In genomic region chr3:113485161-113485609, GRCh38 we compare ENCODE assay signal across 17 cellular contexts. TPM values are rescaled to one million over a fixed set of nuclear protein-coding genes. Genes with fewer than 3 reads are reported as not detected.
A peak's percentile ranks its signal among the peaks of the same experiment; 100 is the strongest.
DNase-seq lines count a peak whose midpoint lies in the region; ATAC-seq and TF ChIP-seq lines count a peak whose summit lies in the region.
"Had no signal": no experiment of that assay in that cellular context is flagged by ENCODE, and none has a peak within 500 bp of the region (broad histone marks: within the 10 kb centered on the region; RNA-seq: fewer than 3 reads in every experiment).

No MANE protein-coding gene starts in this region.

- H3K27ac ChIP-seq in CD4-positive, CD25-positive, alpha-beta regulatory T cell (ENCODE audit: insufficient read depth, low read length, poor library complexity, severe bottlenecking) = no peak overlapping the region
- H3K27ac ChIP-seq in lower lobe of right lung = no peak overlapping the region
- H3K27ac ChIP-seq in substantia nigra (ENCODE audit: low read depth, low read length, poor library complexity, severe bottlenecking) = no peak overlapping the region

- intact Hi-C loops in activated T-helper 1 cell treated with anti-CD3 and anti-CD28 coated beads, Interleukin-12 subunit alpha, Interleukin-12 subunit beta, Interleukin-2, Interleukin-4 antibody, amounts not matched to agents 30 ng/mL and 10 ng/mL and 1 ng/mL, durations not matched to agents 14 hours and 24 hours and 36 hours (cut with micrococcal nuclease) = no loop called here
- intact Hi-C loops in lower lobe of right lung (cut with DNase I) = no loop called here

- H3K4me3 Mint-ChIP-seq in CD4-positive, CD25-positive, alpha-beta regulatory T cell = peak overlapping the region in 2 of 4 donors; percentile 42 to 65
- H3K4me3 Mint-ChIP-seq in activated T-helper 1 cell treated with anti-CD3 and anti-CD28 coated beads, Interleukin-12 subunit alpha, Interleukin-12 subunit beta, Interleukin-2, Interleukin-4 antibody, amounts not matched to agents 30 ng/mL and 10 ng/mL and 1 ng/mL, durations not matched to agents 14 hours and 24 hours and 36 hours = no peak overlapping the region
- H3K4me3 Mint-ChIP-seq: B cell; dendritic cell treated with granulocyte-macrophage colony-stimulating factor and Interleukin-4, amounts not matched to agents 40 ng/mL and 50 ng/mL, for 4 days had no signal

- no peaks in the 10 kb centered on the region for H3K36me3 ChIP-seq in CD4-positive, CD25-positive, alpha-beta regulatory T cell (ENCODE audit: control insufficient read depth, insufficient read depth, low read length)
- H3K36me3 ChIP-seq in lower lobe of right lung = peaks cover 24% of the 10 kb centered on the region

- TF ChIP-seq POLR2A in erythroblast (IDR thresholded peaks at IDR 0.05; ENCODE audit: low read length) = no peak

- H3K27me3 ChIP-seq in CD4-positive, CD25-positive, alpha-beta regulatory T cell (ENCODE audit: control insufficient read depth, insufficient read depth, low read length) = no peaks in the 10 kb centered on the region
- no peaks in the 10 kb centered on the region for H3K27me3 ChIP-seq in lower lobe of right lung (ENCODE audit: low read depth)

- peaks cover 18% of the 10 kb centered on the region for H3K36me3 Mint-ChIP-seq in CD4-positive, CD25-positive, alpha-beta regulatory T cell
- peaks cover 16% of the 10 kb centered on the region for H3K36me3 Mint-ChIP-seq in activated T-helper 1 cell treated with anti-CD3 and anti-CD28 coated beads, Interleukin-12 subunit alpha, Interleukin-12 subunit beta, Interleukin-2, Interleukin-4 antibody, amounts not matched to agents 30 ng/mL and 10 ng/mL and 1 ng/mL, durations not matched to agents 14 hours and 24 hours and 36 hours (ENCODE audit: low read depth)

- TF ChIP-seq CTCF in lower lobe of right lung (IDR thresholded peaks at IDR 0.05) = no peak

- ATAC-seq in CD4-positive, CD25-positive, alpha-beta regulatory T cell (ENCODE audit: low read depth in 2 of 2) = peak in 1 of 2 donors; percentile 39
- ATAC-seq in lower lobe of right lung = peak; percentile 61 to 78
- no peak for ATAC-seq in HG03378 (IDR thresholded peaks at IDR 0.05; ENCODE audit: unreplicated experiment)
- ATAC-seq: activated CD4-positive, CD25-positive, alpha-beta regulatory T cell treated with anti-CD3 and anti-CD28 coated beads, Interleukin-2, amount 50 U/mL, for 24 hours; GM12878; SK-N-SH treated with all-trans-retinoic acid at 6 μM for 48 hours had no signal

- peaks cover 0 to 11% (median 2%) of the 10 kb centered on the region in 7 donors for H3K9me3 Mint-ChIP-seq in CD4-positive, CD25-positive, alpha-beta regulatory T cell
- H3K9me3 Mint-ChIP-seq in activated T-helper 1 cell treated with anti-CD3 and anti-CD28 coated beads, Interleukin-12 subunit alpha, Interleukin-12 subunit beta, Interleukin-2, Interleukin-4 antibody, amounts not matched to agents 30 ng/mL and 10 ng/mL and 1 ng/mL, durations not matched to agents 14 hours and 24 hours and 36 hours = peaks cover 13% of the 10 kb centered on the region

- peak overlapping the region; percentile 79 to 86 (median 84) for H3K27ac Mint-ChIP-seq in CD4-positive, CD25-positive, alpha-beta regulatory T cell
- H3K27ac Mint-ChIP-seq in activated T-helper 1 cell treated with anti-CD3 and anti-CD28 coated beads, Interleukin-12 subunit alpha, Interleukin-12 subunit beta, Interleukin-2, Interleukin-4 antibody, amounts not matched to agents 30 ng/mL and 10 ng/mL and 1 ng/mL, durations not matched to agents 14 hours and 24 hours and 36 hours = peak overlapping the region; percentile 3
- H3K27ac Mint-ChIP-seq: B cell; dendritic cell treated with granulocyte-macrophage colony-stimulating factor and Interleukin-4, amounts not matched to agents 40 ng/mL and 50 ng/mL, for 4 days had no signal

- DNase-seq in CD4-positive, CD25-positive, alpha-beta regulatory T cell = peak in 2 of 3 donors; percentile 44 to 59
- DNase-seq in ELF-1 (ENCODE audit: low read depth, low spot score) = peak; percentile 67
- DNase-seq in activated T-helper 1 cell treated with anti-CD3 and anti-CD28 coated beads, Interleukin-12 subunit alpha, Interleukin-12 subunit beta, Interleukin-2, Interleukin-4 antibody, amounts not matched to agents 30 ng/mL and 10 ng/mL and 1 ng/mL, durations not matched to agents 14 hours and 24 hours and 36 hours (ENCODE audit: low spot score) = peak; percentile 4
- DNase-seq in lower lobe of right lung = peak; percentile 64
- DNase-seq in substantia nigra (lab: John Stamatoyannopoulos, UW) = no peak
- no peak for DNase-seq in midbrain (lab: John Stamatoyannopoulos, UW)
- no peak for DNase-seq in erythroblast (lab: John Stamatoyannopoulos, UW)
- DNase-seq: amygdala; NCI-H1105; NCI-H2227 treated with DMSO at 0.1 percent for 48 hours; stimulated activated CD4-positive, alpha-beta T cell treated with anti-CD3 and anti-CD28 coated beads, Interleukin-12 subunit alpha, Interleukin-12 subunit beta, amount 100 ng/mL, for 4 hours had no signal

- H3K9me3 ChIP-seq in CD4-positive, CD25-positive, alpha-beta regulatory T cell (ENCODE audit: control insufficient read depth in 2 of 2, low read length in 2 of 2) = no peaks in the 10 kb centered on the region
- no peaks in the 10 kb centered on the region for H3K9me3 ChIP-seq in lower lobe of right lung

- H3K4me1 ChIP-seq in CD4-positive, CD25-positive, alpha-beta regulatory T cell (ENCODE audit: control insufficient read depth, insufficient read depth, low read length, poor library complexity, severe bottlenecking) = peaks cover 10% of the 10 kb centered on the region
- H3K4me1 ChIP-seq in lower lobe of right lung = no peaks in the 10 kb centered on the region

- H3K4me1 Mint-ChIP-seq in CD4-positive, CD25-positive, alpha-beta regulatory T cell = peaks cover 9 to 25% (median 12%) of the 10 kb centered on the region in 4 donors
- peaks cover 6% of the 10 kb centered on the region for H3K4me1 Mint-ChIP-seq in activated T-helper 1 cell treated with anti-CD3 and anti-CD28 coated beads, Interleukin-12 subunit alpha, Interleukin-12 subunit beta, Interleukin-2, Interleukin-4 antibody, amounts not matched to agents 30 ng/mL and 10 ng/mL and 1 ng/mL, durations not matched to agents 14 hours and 24 hours and 36 hours (ENCODE audit: low read depth)

- no peaks in the 10 kb centered on the region for H3K27me3 Mint-ChIP-seq in CD4-positive, CD25-positive, alpha-beta regulatory T cell
- H3K27me3 Mint-ChIP-seq in activated T-helper 1 cell treated with anti-CD3 and anti-CD28 coated beads, Interleukin-12 subunit alpha, Interleukin-12 subunit beta, Interleukin-2, Interleukin-4 antibody, amounts not matched to agents 30 ng/mL and 10 ng/mL and 1 ng/mL, durations not matched to agents 14 hours and 24 hours and 36 hours (ENCODE audit: insufficient read depth) = no peaks in the 10 kb centered on the region
- H3K27me3 Mint-ChIP-seq: B cell; dendritic cell treated with granulocyte-macrophage colony-stimulating factor and Interleukin-4, amounts not matched to agents 40 ng/mL and 50 ng/mL, for 4 days had no signal

- no peak overlapping the region for H3K4me3 ChIP-seq in CD4-positive, CD25-positive, alpha-beta regulatory T cell (ENCODE audit: low read depth, low read length)
- H3K4me3 ChIP-seq in lower lobe of right lung = no peak overlapping the region
- H3K4me3 ChIP-seq: GM12878 had no signal

RNA-seq across cellular contexts. Expression of gene SPICE1, which starts 29.8 kb away (rescaled TPM):
- total RNA-seq in CD4-positive, CD25-positive, alpha-beta regulatory T cell = 10.5 TPM
- 1 to 10 TPM; 2.3 to 4.0 (median 2.6) TPM for polyA plus RNA-seq in CD4-positive, CD25-positive, alpha-beta regulatory T cell
- 14.3 and 20.9 TPM in 2 replicates for total RNA-seq in activated T-helper 1 cell treated with anti-CD3 and anti-CD28 coated beads, Interleukin-12 subunit alpha, Interleukin-12 subunit beta, Interleukin-2, Interleukin-4 antibody, amounts not matched to agents 30 ng/mL and 10 ng/mL and 1 ng/mL, durations not matched to agents 14 hours and 24 hours and 36 hours
- 19.7 TPM for total RNA-seq in lower lobe of right lung

RNA-seq across cellular contexts. Expression of gene CFAP44, which starts 43.9 kb away (rescaled TPM):
- total RNA-seq in CD4-positive, CD25-positive, alpha-beta regulatory T cell = 9.8 TPM
- polyA plus RNA-seq in CD4-positive, CD25-positive, alpha-beta regulatory T cell = under 1 TPM in 3 of 4 donors, not detected in 1; 0.03 to 0.71 (median 0.13) TPM
- 2.9 and 3.2 TPM in 2 replicates for total RNA-seq in activated T-helper 1 cell treated with anti-CD3 and anti-CD28 coated beads, Interleukin-12 subunit alpha, Interleukin-12 subunit beta, Interleukin-2, Interleukin-4 antibody, amounts not matched to agents 30 ng/mL and 10 ng/mL and 1 ng/mL, durations not matched to agents 14 hours and 24 hours and 36 hours
- total RNA-seq in lower lobe of right lung = 14.1 TPM

RNA-seq across cellular contexts. Expression of gene SIDT1, which starts 47.2 kb away (rescaled TPM):
- total RNA-seq in CD4-positive, CD25-positive, alpha-beta regulatory T cell = 59.9 TPM
- 10 to 100 TPM; 13.6 to 18.1 (median 17.7) TPM for polyA plus RNA-seq in CD4-positive, CD25-positive, alpha-beta regulatory T cell
- total RNA-seq in activated T-helper 1 cell treated with anti-CD3 and anti-CD28 coated beads, Interleukin-12 subunit alpha, Interleukin-12 subunit beta, Interleukin-2, Interleukin-4 antibody, amounts not matched to agents 30 ng/mL and 10 ng/mL and 1 ng/mL, durations not matched to agents 14 hours and 24 hours and 36 hours = 11.3 and 12.2 TPM in 2 replicates
- total RNA-seq in lower lobe of right lung = 5.3 TPM

Comparison
In these comparisons a context has a peak if more than half of its experiments do, and no peak if none do; other contexts are left out.
1. DNase-seq: peak in CD4-positive, CD25-positive, alpha-beta regulatory T cell (2 of 3), ELF-1 (single experiment), activated T-helper 1 cell treated with anti-CD3 and anti-CD28 coated beads, Interleukin-12 subunit alpha, Interleukin-12 subunit beta, Interleukin-2, Interleukin-4 antibody, amounts not matched to agents 30 ng/mL and 10 ng/mL and 1 ng/mL, durations not matched to agents 14 hours and 24 hours and 36 hours (single experiment) and lower lobe of right lung (single experiment); none in substantia nigra (0 of 49), midbrain (single experiment) and erythroblast (0 of 2).